In the genomic region with DNA sequence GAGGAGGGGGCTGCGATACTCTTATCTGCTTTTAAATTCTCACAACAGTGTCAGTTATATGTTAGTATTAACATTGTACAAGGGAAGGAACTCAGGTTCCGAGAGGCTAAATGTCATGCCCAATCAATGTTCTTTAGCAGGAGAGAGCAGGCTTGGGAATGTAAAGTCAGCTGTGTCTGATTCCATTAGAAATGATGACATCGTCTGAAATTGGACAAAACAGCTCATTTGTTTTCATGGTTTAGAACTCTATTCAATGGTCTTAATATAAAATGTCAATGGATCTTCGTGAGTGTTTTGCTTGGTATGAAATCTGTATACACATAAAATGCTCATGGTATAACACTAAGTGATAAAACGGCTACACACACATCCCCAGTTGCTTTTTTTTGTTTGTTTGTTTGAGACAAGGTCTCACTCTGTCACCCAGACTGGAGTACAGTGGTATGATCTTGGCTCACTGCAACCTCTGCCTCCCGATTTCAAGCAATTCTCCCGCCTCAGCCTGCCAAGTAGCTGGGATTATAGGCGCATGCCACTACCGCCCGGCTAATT, we compare ENCODE assay signal across 15 cellular contexts.
"Had no signal": no experiment of that assay in that cellular context is flagged by ENCODE, and none has a peak within 500 bp of the region (broad histone marks: within the 10 kb centered on the region; RNA-seq: fewer than 3 reads in every experiment).

No MANE protein-coding gene starts in this region.

- H3K36me3 ChIP-seq: esophagus muscularis mucosa, gastrocnemius medialis, neutrophil, sigmoid colon had no signal

- H3K27ac ChIP-seq: epithelial cell of prostate, esophagus muscularis mucosa, gastrocnemius medialis, neutrophil, sigmoid colon had no signal

- H3K9me3 Mint-ChIP-seq: naive thymus-derived CD8-positive, alpha-beta T cell had no signal

- H3K36me3 Mint-ChIP-seq: naive thymus-derived CD8-positive, alpha-beta T cell had no signal

- H3K4me1 ChIP-seq: esophagus muscularis mucosa, gastrocnemius medialis, sigmoid colon had no signal

- H3K4me3 Mint-ChIP-seq: naive thymus-derived CD8-positive, alpha-beta T cell had no signal

- DNase-seq: effector memory CD4-positive, alpha-beta T cell; gastrocnemius medialis; islet precursor cell; mammary epithelial cell; naive thymus-derived CD8-positive, alpha-beta T cell; sigmoid colon; small intestine; stimulated activated CD4-positive, alpha-beta T cell treated with anti-CD3 and anti-CD28 coated beads, Interleukin-12 subunit alpha, Interleukin-12 subunit beta, amount 100 ng/mL, for 4 hours; stimulated activated CD4-positive, alpha-beta T cell treated with anti-CD3 and anti-CD28 coated beads, Interleukin-2, amount 100 ng/mL, for 48 hours; stimulated activated naive CD4-positive, alpha-beta T cell treated with Interleukin-2 at 50 U/mL for 16 hours; trophoblast cell had no signal

- H3K27me3 Mint-ChIP-seq: naive thymus-derived CD8-positive, alpha-beta T cell had no signal

- H3K27ac Mint-ChIP-seq: naive thymus-derived CD8-positive, alpha-beta T cell had no signal

- H3K4me3 ChIP-seq: esophagus muscularis mucosa, gastrocnemius medialis, sigmoid colon had no signal

- H3K9me3 ChIP-seq: esophagus muscularis mucosa, gastrocnemius medialis, neutrophil, sigmoid colon had no signal

- ATAC-seq: gastrocnemius medialis; left lobe of liver; naive thymus-derived CD8-positive, alpha-beta T cell had no signal
